26 cellular contexts compared by ENCODE assay signal in genomic region chr15:86645861-86646393, GRCh38.
A peak's percentile ranks its signal among the peaks of the same experiment; 100 is the strongest.
DNase-seq lines count a peak whose midpoint lies in the region; ATAC-seq and TF ChIP-seq lines count a peak whose summit lies in the region.
"Had no signal": no experiment of that assay in that cellular context is flagged by ENCODE, and none has a peak within 500 bp of the region (broad histone marks: within the 10 kb centered on the region; RNA-seq: fewer than 3 reads in every experiment).

No MANE protein-coding gene starts in this region.

- peaks cover 25% of the 10 kb centered on the region for H3K4me1 ChIP-seq in RWPE2 (ENCODE audit: insufficient read depth, poor library complexity, severe bottlenecking)
- H3K4me1 ChIP-seq: ascending aorta, BLaER1, gastroesophageal sphincter had no signal

- no peaks in the 10 kb centered on the region for H3K9me3 ChIP-seq in RWPE2 (ENCODE audit: severe bottlenecking)
- H3K9me3 ChIP-seq: ascending aorta, BLaER1, gastroesophageal sphincter had no signal

- no peaks in the 10 kb centered on the region for H3K36me3 ChIP-seq in RWPE2 (ENCODE audit: low read depth)
- H3K36me3 ChIP-seq: ascending aorta, BLaER1, gastroesophageal sphincter had no signal

- no peak overlapping the region for H3K4me3 Mint-ChIP-seq in stimulated activated naive CD8-positive, alpha-beta T cell treated with anti-CD3 and anti-CD28 coated beads, Interleukin-15, Interleukin-2, amounts not matched to agents 100 ng/mL and 50 ng/mL, for 24 hours
- H3K4me3 Mint-ChIP-seq: activated naive CD8-positive, alpha-beta T cell treated with anti-CD3 and anti-CD28 coated beads, Interleukin-2, amount 10 ng/mL, durations not matched to agents 7 days and 5 days; IgD-negative memory B cell; naive thymus-derived CD8-positive, alpha-beta T cell; stimulated activated effector memory CD8-positive, alpha-beta T cell treated with anti-CD3 and anti-CD28 coated beads, Interleukin-12 subunit alpha, Interleukin-12 subunit beta, amount 100 ng/mL, for 72 hours; type B pancreatic cell had no signal

- no peak overlapping the region for H3K4me3 ChIP-seq in RWPE2 (ENCODE audit: severe bottlenecking)
- H3K4me3 ChIP-seq: ascending aorta, BLaER1, gastroesophageal sphincter had no signal

- ATAC-seq in stimulated activated naive CD8-positive, alpha-beta T cell treated with anti-CD3 and anti-CD28 coated beads, Interleukin-15, Interleukin-2, amounts not matched to agents 100 U/mL and 50 U/mL, for 24 hours: no peak
- ATAC-seq in RWPE2 (ENCODE audit: low read depth): peak; percentile 90
- ATAC-seq in esophagus mucosa: peak; percentile 77
- ATAC-seq in HG02623 (IDR thresholded peaks at IDR 0.05; ENCODE audit: unreplicated experiment): no peak
- ATAC-seq in HG03432 (IDR thresholded peaks at IDR 0.05; ENCODE audit: unreplicated experiment): no peak
- ATAC-seq: gastroesophageal sphincter; HCT116; naive thymus-derived CD8-positive, alpha-beta T cell; Panc1; stimulated activated effector memory CD8-positive, alpha-beta T cell treated with anti-CD3 and anti-CD28 coated beads, Interleukin-12 subunit alpha, Interleukin-12 subunit beta, amount 100 ng/mL, for 72 hours had no signal

- no peaks in the 10 kb centered on the region for H3K27me3 Mint-ChIP-seq in stimulated activated naive CD8-positive, alpha-beta T cell treated with anti-CD3 and anti-CD28 coated beads, Interleukin-15, Interleukin-2, amounts not matched to agents 100 ng/mL and 50 ng/mL, for 24 hours
- H3K27me3 Mint-ChIP-seq: activated naive CD8-positive, alpha-beta T cell treated with anti-CD3 and anti-CD28 coated beads, Interleukin-2, amount 10 ng/mL, durations not matched to agents 7 days and 5 days; type B pancreatic cell had no signal

- H3K27me3 ChIP-seq in RWPE2 (ENCODE audit: insufficient read depth, poor library complexity, severe bottlenecking): no peaks in the 10 kb centered on the region
- H3K27me3 ChIP-seq: ascending aorta, BLaER1, gastroesophageal sphincter had no signal

- peak overlapping the region; percentile 28 for H3K27ac ChIP-seq in RWPE2 (ENCODE audit: poor library complexity, severe bottlenecking)
- H3K27ac ChIP-seq: ascending aorta, BLaER1, gastroesophageal sphincter had no signal

- no peaks in the 10 kb centered on the region for H3K36me3 Mint-ChIP-seq in stimulated activated naive CD8-positive, alpha-beta T cell treated with anti-CD3 and anti-CD28 coated beads, Interleukin-15, Interleukin-2, amounts not matched to agents 100 ng/mL and 50 ng/mL, for 24 hours (ENCODE audit: low read depth)
- H3K36me3 Mint-ChIP-seq: IgD-negative memory B cell; naive thymus-derived CD8-positive, alpha-beta T cell; stimulated activated effector memory CD8-positive, alpha-beta T cell treated with anti-CD3 and anti-CD28 coated beads, Interleukin-12 subunit alpha, Interleukin-12 subunit beta, amount 100 ng/mL, for 72 hours; type B pancreatic cell had no signal

- TF ChIP-seq CTCF in RWPE2 (IDR thresholded peaks at IDR 0.05; ENCODE audit: poor library complexity, severe bottlenecking): no peak

- peaks cover 13% of the 10 kb centered on the region for H3K4me1 Mint-ChIP-seq in stimulated activated naive CD8-positive, alpha-beta T cell treated with anti-CD3 and anti-CD28 coated beads, Interleukin-15, Interleukin-2, amounts not matched to agents 100 ng/mL and 50 ng/mL, for 24 hours (ENCODE audit: low read depth)
- H3K4me1 Mint-ChIP-seq: activated naive CD8-positive, alpha-beta T cell treated with anti-CD3 and anti-CD28 coated beads, Interleukin-2, amount 10 ng/mL, durations not matched to agents 7 days and 5 days had no signal

- DNase-seq in stimulated activated naive CD8-positive, alpha-beta T cell treated with anti-CD3 and anti-CD28 coated beads, Interleukin-15, Interleukin-2, amounts not matched to agents 100 U/mL and 50 U/mL, for 24 hours: no peak
- DNase-seq in RWPE2 (ENCODE audit: low spot score) (no peak), dermis blood vessel endothelial cell (no peak), GF-D8 (lab: John Stamatoyannopoulos, UW) (no peak)
- DNase-seq: activated CD4-positive, alpha-beta T cell treated with anti-CD3 and anti-CD28 coated beads for 4 hours; activated effector memory CD4-positive, alpha-beta T cell treated with anti-CD3 and anti-CD28 coated beads, Interleukin-2, amount 50 U/mL, for 16 hours; activated naive CD8-positive, alpha-beta T cell treated with anti-CD3 and anti-CD28 coated beads, Interleukin-2, amount 10 ng/mL, durations not matched to agents 7 days and 5 days; cerebellar nuclear complex; DMS 273 treated with DMSO at 0.1 percent for 48 hours; naive thymus-derived CD8-positive, alpha-beta T cell; NCI-H1092 treated with DMSO at 0.1 percent for 48 hours; NCI-H526 treated with DMSO at 0.1 percent for 48 hours; substantia nigra; SW 1271 had no signal

- H3K27ac Mint-ChIP-seq in stimulated activated naive CD8-positive, alpha-beta T cell treated with anti-CD3 and anti-CD28 coated beads, Interleukin-15, Interleukin-2, amounts not matched to agents 100 ng/mL and 50 ng/mL, for 24 hours: peak overlapping the region; percentile 2
- H3K27ac Mint-ChIP-seq: activated naive CD8-positive, alpha-beta T cell treated with anti-CD3 and anti-CD28 coated beads, Interleukin-2, amount 10 ng/mL, durations not matched to agents 7 days and 5 days; IgD-negative memory B cell; stimulated activated effector memory CD8-positive, alpha-beta T cell treated with anti-CD3 and anti-CD28 coated beads, Interleukin-12 subunit alpha, Interleukin-12 subunit beta, amount 100 ng/mL, for 72 hours; type B pancreatic cell had no signal

- no peaks in the 10 kb centered on the region for H3K9me3 Mint-ChIP-seq in stimulated activated naive CD8-positive, alpha-beta T cell treated with anti-CD3 and anti-CD28 coated beads, Interleukin-15, Interleukin-2, amounts not matched to agents 100 ng/mL and 50 ng/mL, for 24 hours
- H3K9me3 Mint-ChIP-seq: naive thymus-derived CD8-positive, alpha-beta T cell; stimulated activated effector memory CD8-positive, alpha-beta T cell treated with anti-CD3 and anti-CD28 coated beads, Interleukin-12 subunit alpha, Interleukin-12 subunit beta, amount 100 ng/mL, for 72 hours; type B pancreatic cell had no signal

Comparison
In these comparisons a context has a peak if more than half of its experiments do, and no peak if none do; other contexts are left out.
1. ATAC-seq: peak in RWPE2 (single experiment) and esophagus mucosa (single experiment); none in stimulated activated naive CD8-positive, alpha-beta T cell treated with anti-CD3 and anti-CD28 coated beads, Interleukin-15, Interleukin-2, amounts not matched to agents 100 U/mL and 50 U/mL, for 24 hours (single experiment), HG02623 (single experiment) and HG03432 (single experiment).